ENCODE assay signal across 1 cellular context in the genomic region with DNA sequence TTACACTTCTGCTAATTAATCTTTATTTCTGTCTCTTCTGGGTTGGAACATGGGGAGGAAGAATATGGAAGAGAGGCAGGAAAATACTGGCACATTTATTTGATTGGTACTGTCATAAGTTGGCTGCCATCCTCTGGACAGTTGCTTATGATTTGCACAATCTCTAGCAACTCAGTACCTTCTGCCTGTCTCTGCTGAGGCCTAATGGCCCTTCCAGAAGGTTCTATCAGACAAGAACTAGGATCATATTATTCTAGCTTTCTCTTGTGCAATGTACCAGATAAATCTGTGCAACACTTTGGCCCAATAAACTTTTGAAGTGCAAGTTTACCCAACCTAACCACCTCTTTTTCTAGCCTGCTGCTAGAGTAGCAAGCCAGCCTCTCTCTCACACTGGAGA.
TF ChIP-seq lines count a peak whose summit lies in the region.

No MANE protein-coding gene starts in this region.

TF ChIP-seq in liver, 16 proteins besides CTCF, POLR2A, EP300 and RAD21 (continued from another document):
- TF ChIP-seq, protein P1, sequence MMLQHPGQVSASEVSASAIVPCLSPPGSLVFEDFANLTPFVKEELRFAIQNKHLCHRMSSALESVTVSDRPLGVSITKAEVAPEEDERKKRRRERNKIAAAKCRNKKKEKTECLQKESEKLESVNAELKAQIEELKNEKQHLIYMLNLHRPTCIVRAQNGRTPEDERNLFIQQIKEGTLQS (IDR thresholded peaks at IDR 0.05): no peak
- TF ChIP-seq FOXA2 (IDR thresholded peaks at IDR 0.05) (peak; percentile 12), HNF4G (IDR thresholded peaks at IDR 0.05) (no peak)
